Comparison of ENCODE assay signal across 28 cellular contexts in genomic region chr12:67545298-67545697, GRCh38.
"Had no signal": no experiment of that assay in that cellular context is flagged by ENCODE, and none has a peak within 500 bp of the region (broad histone marks: within the 10 kb centered on the region; RNA-seq: fewer than 3 reads in every experiment).

No MANE protein-coding gene starts in this region.

- H3K27me3 ChIP-seq: body of pancreas, cardiac muscle cell, right atrium auricular region, stomach, tibial artery had no signal

- ATAC-seq: activated CD4-positive, CD25-positive, alpha-beta regulatory T cell treated with anti-CD3 and anti-CD28 coated beads, Interleukin-2, amount 50 U/mL, for 24 hours; body of pancreas; effector memory CD8-positive, alpha-beta T cell; left colon; natural killer cell; stimulated activated naive B cell treated with anti-CD40 and anti-IgM and Interleukin-4, amounts not matched to agents 10 μg/mL and 1 μg/mL and 100 μg/mL, for 72 hours; T-helper 17 cell had no signal

- H3K27ac Mint-ChIP-seq: activated naive CD8-positive, alpha-beta T cell; mesothelial cell of epicardium; natural killer cell; stimulated activated naive B cell treated with anti-CD40 and anti-IgM and Interleukin-4, amounts not matched to agents 10 μg/mL and 1 μg/mL and 100 μg/mL, for 72 hours; T-helper 17 cell had no signal

- H3K9me3 Mint-ChIP-seq: effector memory CD8-positive, alpha-beta T cell; mesothelial cell of epicardium; natural killer cell; stimulated activated naive B cell treated with anti-CD40 and anti-IgM and Interleukin-4, amounts not matched to agents 10 μg/mL and 1 μg/mL and 100 μg/mL, for 72 hours had no signal

- H3K36me3 Mint-ChIP-seq: mesothelial cell of epicardium; natural killer cell; stimulated activated naive B cell treated with anti-CD40 and anti-IgM and Interleukin-4, amounts not matched to agents 10 μg/mL and 1 μg/mL and 100 μg/mL, for 72 hours had no signal

- H3K27me3 Mint-ChIP-seq: activated naive CD8-positive, alpha-beta T cell; effector memory CD8-positive, alpha-beta T cell; stimulated activated naive B cell treated with anti-CD40 and anti-IgM and Interleukin-4, amounts not matched to agents 10 μg/mL and 1 μg/mL and 100 μg/mL, for 72 hours; T-helper 17 cell had no signal

- H3K36me3 ChIP-seq: cardiac muscle cell, right atrium auricular region, stomach, tibial artery, WERI-Rb-1 had no signal

- H3K27ac ChIP-seq: body of pancreas, cardiac muscle cell, right atrium auricular region, stomach, tibial artery, WERI-Rb-1 had no signal

- DNase-seq: activated CD4-positive, alpha-beta T cell treated with anti-CD3 and anti-CD28 coated beads for 48 hours; activated CD4-positive, alpha-beta T cell treated with anti-CD3 and anti-CD28 coated beads, Interleukin-2, amount 50 U/mL, for 48 hours; activated CD8-positive, alpha-beta memory T cell treated with anti-CD3 and anti-CD28 coated beads for 24 hours; activated effector memory CD4-positive, alpha-beta T cell treated with Interleukin-2 at 50 U/mL for 16 hours; activated naive CD4-positive, alpha-beta T cell treated with Interleukin-2 at 50 U/mL for 16 hours; body of pancreas; cortex of kidney; effector memory CD8-positive, alpha-beta T cell; foreskin fibroblast; head of caudate nucleus; hippocampal formation; kidney; left colon; natural killer cell; stimulated activated CD4-positive, alpha-beta T cell treated with anti-CD3 and anti-CD28 coated beads, Interleukin-1b, Interleukin-23, amount 100 ng/mL, for 48 hours; stimulated activated CD4-positive, alpha-beta T cell treated with anti-CD3 and anti-CD28 coated beads, Interleukin-4, amount 100 ng/mL, for 4 hours; stimulated activated naive B cell treated with anti-CD40 and anti-IgM and Interleukin-4, amounts not matched to agents 10 μg/mL and 1 μg/mL and 100 μg/mL, for 72 hours; stomach; T-helper 17 cell; T1000; tibial artery; WERI-Rb-1 had no signal

- H3K4me3 Mint-ChIP-seq: activated naive CD8-positive, alpha-beta T cell; effector memory CD8-positive, alpha-beta T cell; mesothelial cell of epicardium; natural killer cell; stimulated activated naive B cell treated with anti-CD40 and anti-IgM and Interleukin-4, amounts not matched to agents 10 μg/mL and 1 μg/mL and 100 μg/mL, for 72 hours; T-helper 17 cell had no signal

- H3K9me3 ChIP-seq: body of pancreas, right atrium auricular region, stomach, tibial artery had no signal

- H3K4me3 ChIP-seq: body of pancreas, cardiac muscle cell, right atrium auricular region, smooth muscle cell, stomach, tibial artery had no signal

- H3K4me1 ChIP-seq: body of pancreas, right atrium auricular region, tibial artery had no signal
